27 cellular contexts compared by ENCODE assay signal in genomic region chr15:63312286-63312685, GRCh38.
"Had no signal": no experiment of that assay in that cellular context is flagged by ENCODE, and none has a peak within 500 bp of the region (broad histone marks: within the 10 kb centered on the region; RNA-seq: fewer than 3 reads in every experiment).

No MANE protein-coding gene starts in this region.

- H3K36me3 ChIP-seq: adrenal gland had no signal

- H3K27ac ChIP-seq: adrenal gland, SK-N-MC had no signal

- ATAC-seq: activated T-cell treated with anti-CD3 and anti-CD28 coated beads, Interleukin-2, amount 50 U/mL, for 72 hours; Panc1; Right ventricle myocardium inferior; T-cell had no signal

- H3K4me3 ChIP-seq: adrenal gland, SK-N-MC had no signal

- H3K27ac Mint-ChIP-seq: activated CD4-positive, alpha-beta memory T cell treated with anti-CD3 and anti-CD28 coated beads, Interleukin-2, amount 10 ng/mL, durations not matched to agents 7 days and 5 days; activated naive CD8-positive, alpha-beta T cell treated with anti-CD3 and anti-CD28 coated beads, Interleukin-2, amount 10 ng/mL, durations not matched to agents 7 days and 5 days; activated T-cell treated with anti-CD3 and anti-CD28 coated beads, Interleukin-2, amount 50 U/mL, for 72 hours; activated T-helper 2 cell treated with anti-CD3 and anti-CD28 coated beads, Interferon-gamma antibody, Interleukin-2, Interleukin-4, amounts not matched to agents 10 μg/mL and 5 μg/mL and 100 μg/mL, durations not matched to agents 14 hours and 24 hours and 36 hours; T-cell had no signal

- H3K27me3 Mint-ChIP-seq: activated CD4-positive, alpha-beta memory T cell treated with anti-CD3 and anti-CD28 coated beads, Interleukin-2, amount 10 ng/mL, durations not matched to agents 7 days and 5 days; T-cell had no signal

- H3K4me1 ChIP-seq: adrenal gland had no signal

- H3K9me3 Mint-ChIP-seq: activated CD4-positive, alpha-beta memory T cell treated with anti-CD3 and anti-CD28 coated beads, Interleukin-2, amount 10 ng/mL, durations not matched to agents 7 days and 5 days; activated naive CD8-positive, alpha-beta T cell treated with anti-CD3 and anti-CD28 coated beads, Interleukin-2, amount 10 ng/mL, durations not matched to agents 7 days and 5 days; activated T-cell treated with anti-CD3 and anti-CD28 coated beads, Interleukin-2, amount 50 U/mL, for 72 hours; activated T-helper 2 cell treated with anti-CD3 and anti-CD28 coated beads, Interferon-gamma antibody, Interleukin-2, Interleukin-4, amounts not matched to agents 10 μg/mL and 5 μg/mL and 100 μg/mL, durations not matched to agents 14 hours and 24 hours and 36 hours; T-cell had no signal

- DNase-seq: activated CD4-positive, alpha-beta memory T cell treated with anti-CD3 and anti-CD28 coated beads, Interleukin-2, amount 10 ng/mL, durations not matched to agents 7 days and 5 days; activated CD4-positive, alpha-beta T cell treated with anti-CD3 and anti-CD28 coated beads, Interleukin-2, amount 50 U/mL, for 1 hour; activated CD4-positive, CD25-positive, alpha-beta regulatory T cell; activated gamma-delta T cell treated with Interleukin-2 at 50 U/mL for 16 hours; activated naive CD4-positive, alpha-beta T cell treated with anti-CD3 and anti-CD28 coated beads, Interleukin-2, amount 50 U/mL, for 16 hours; activated naive CD8-positive, alpha-beta T cell treated with anti-CD3 and anti-CD28 coated beads, Interleukin-2, amount 10 ng/mL, durations not matched to agents 7 days and 5 days; activated T-cell treated with anti-CD3 and anti-CD28 coated beads for 4 hours; activated T-cell treated with anti-CD3 and anti-CD28 coated beads, Interleukin-2, amount 50 U/mL, for 72 hours; adrenal gland; anterior cingulate cortex; cerebellar nuclear complex; Karpas-422; NCI-H146; NCI-H187 treated with DMSO at 0.1 percent for 48 hours; NCI-H345; NCI-H510A; NCI-H526 treated with DMSO at 0.1 percent for 48 hours; NCI-H82; OCI-M1; RPMI8226; T-cell; T-helper 2 cell; T1000 had no signal

- H3K4me3 Mint-ChIP-seq: activated CD4-positive, alpha-beta memory T cell treated with anti-CD3 and anti-CD28 coated beads, Interleukin-2, amount 10 ng/mL, durations not matched to agents 7 days and 5 days; activated naive CD8-positive, alpha-beta T cell treated with anti-CD3 and anti-CD28 coated beads, Interleukin-2, amount 10 ng/mL, durations not matched to agents 7 days and 5 days; activated T-cell treated with anti-CD3 and anti-CD28 coated beads, Interleukin-2, amount 50 U/mL, for 72 hours; T-cell had no signal

- H3K9me3 ChIP-seq: adrenal gland had no signal

- H3K4me1 Mint-ChIP-seq: activated CD4-positive, alpha-beta memory T cell treated with anti-CD3 and anti-CD28 coated beads, Interleukin-2, amount 10 ng/mL, durations not matched to agents 7 days and 5 days; activated naive CD8-positive, alpha-beta T cell treated with anti-CD3 and anti-CD28 coated beads, Interleukin-2, amount 10 ng/mL, durations not matched to agents 7 days and 5 days; T-cell had no signal

- H3K27me3 ChIP-seq: adrenal gland had no signal
